In genomic region chr10:100874702-100875483, GRCh38 we compare ENCODE assay signal across 27 cellular contexts.
"Had no signal": no experiment of that assay in that cellular context is flagged by ENCODE, and none has a peak within 500 bp of the region (broad histone marks: within the 10 kb centered on the region; RNA-seq: fewer than 3 reads in every experiment).

No MANE protein-coding gene starts in this region.

- H3K27me3 ChIP-seq: colonic mucosa, right atrium auricular region, testis had no signal

- H3K27ac Mint-ChIP-seq: dendritic cell treated with granulocyte-macrophage colony-stimulating factor and Interleukin-4, amounts not matched to agents 40 ng/mL and 50 ng/mL, for 4 days; endodermal cell; memory B cell; naive B cell; nephron progenitor cell; stimulated activated memory B cell treated with anti-CD40 and anti-IgM and Interleukin-4, amounts not matched to agents 10 μg/mL and 1 μg/mL and 100 μg/mL, for 72 hours; type B pancreatic cell had no signal

- H3K27ac ChIP-seq: colonic mucosa, epithelial cell of prostate, gastrocnemius medialis, parathyroid adenoma, prostate gland, right atrium auricular region, sigmoid colon, testis, tibial artery had no signal

- H3K9me3 ChIP-seq: colonic mucosa, gastrocnemius medialis, mucosa of descending colon, prostate gland, right atrium auricular region, sigmoid colon, testis, tibial artery had no signal

- H3K9me3 Mint-ChIP-seq: dendritic cell treated with granulocyte-macrophage colony-stimulating factor and Interleukin-4, amounts not matched to agents 40 ng/mL and 50 ng/mL, for 4 days; endodermal cell; memory B cell; nephron progenitor cell; stimulated activated memory B cell treated with anti-CD40 and anti-IgM and Interleukin-4, amounts not matched to agents 10 μg/mL and 1 μg/mL and 100 μg/mL, for 72 hours; type B pancreatic cell had no signal

- H2AFZ ChIP-seq: parathyroid adenoma had no signal

- H3K9ac ChIP-seq: parathyroid adenoma had no signal

- H3K4me1 Mint-ChIP-seq: memory B cell; naive B cell; stimulated activated memory B cell treated with anti-CD40 and anti-IgM and Interleukin-4, amounts not matched to agents 10 μg/mL and 1 μg/mL and 100 μg/mL, for 72 hours had no signal

- FAIRE-seq: keratinocyte had no signal

- ATAC-seq: esophagus mucosa; gastrocnemius medialis; mucosa of descending colon; stimulated activated memory B cell treated with anti-CD40 and anti-IgM and Interleukin-4, amounts not matched to agents 10 μg/mL and 1 μg/mL and 100 μg/mL, for 72 hours; stimulated activated naive CD8-positive, alpha-beta T cell treated with anti-CD3 and anti-CD28 coated beads, Interleukin-15, Interleukin-2, amounts not matched to agents 100 U/mL and 50 U/mL, for 24 hours had no signal

- H3K4me3 Mint-ChIP-seq: dendritic cell treated with granulocyte-macrophage colony-stimulating factor and Interleukin-4, amounts not matched to agents 40 ng/mL and 50 ng/mL, for 4 days; endodermal cell; memory B cell; naive B cell; nephron progenitor cell; stimulated activated memory B cell treated with anti-CD40 and anti-IgM and Interleukin-4, amounts not matched to agents 10 μg/mL and 1 μg/mL and 100 μg/mL, for 72 hours; type B pancreatic cell had no signal

- H3K36me3 ChIP-seq: colonic mucosa, gastrocnemius medialis, prostate gland, right atrium auricular region, sigmoid colon, tibial artery had no signal

- H3K4me3 ChIP-seq: colonic mucosa, gastrocnemius medialis, lung, mucosa of descending colon, prostate gland, right atrium auricular region, sigmoid colon, testis, tibial artery had no signal

- H3K79me2 ChIP-seq: parathyroid adenoma had no signal

- H3K36me3 Mint-ChIP-seq: memory B cell; naive B cell; stimulated activated memory B cell treated with anti-CD40 and anti-IgM and Interleukin-4, amounts not matched to agents 10 μg/mL and 1 μg/mL and 100 μg/mL, for 72 hours; type B pancreatic cell had no signal

- H3K4me1 ChIP-seq: colonic mucosa, gastrocnemius medialis, parathyroid adenoma, prostate gland, right atrium auricular region, sigmoid colon, testis, tibial artery had no signal

- DNase-seq: colonic mucosa; effector CD8-positive, alpha-beta T cell; endodermal cell; foreskin fibroblast; gastrocnemius medialis; head of caudate nucleus; mucosa of descending colon; naive B cell; nephron progenitor cell; sigmoid colon; stimulated activated CD4-positive, alpha-beta T cell treated with anti-CD3 and anti-CD28 coated beads, Interleukin-2, amount 100 ng/mL, for 24 hours; stimulated activated CD4-positive, alpha-beta T cell treated with anti-CD3 and anti-CD28 coated beads, Interleukin-4, amount 100 ng/mL, for 24 hours; stimulated activated naive CD8-positive, alpha-beta T cell treated with anti-CD3 and anti-CD28 coated beads, Interleukin-15, Interleukin-2, amounts not matched to agents 100 U/mL and 50 U/mL, for 24 hours; substantia nigra; testis; tibial artery had no signal
